Comparison of ENCODE assay signal across 8 cellular contexts in the genomic region with DNA sequence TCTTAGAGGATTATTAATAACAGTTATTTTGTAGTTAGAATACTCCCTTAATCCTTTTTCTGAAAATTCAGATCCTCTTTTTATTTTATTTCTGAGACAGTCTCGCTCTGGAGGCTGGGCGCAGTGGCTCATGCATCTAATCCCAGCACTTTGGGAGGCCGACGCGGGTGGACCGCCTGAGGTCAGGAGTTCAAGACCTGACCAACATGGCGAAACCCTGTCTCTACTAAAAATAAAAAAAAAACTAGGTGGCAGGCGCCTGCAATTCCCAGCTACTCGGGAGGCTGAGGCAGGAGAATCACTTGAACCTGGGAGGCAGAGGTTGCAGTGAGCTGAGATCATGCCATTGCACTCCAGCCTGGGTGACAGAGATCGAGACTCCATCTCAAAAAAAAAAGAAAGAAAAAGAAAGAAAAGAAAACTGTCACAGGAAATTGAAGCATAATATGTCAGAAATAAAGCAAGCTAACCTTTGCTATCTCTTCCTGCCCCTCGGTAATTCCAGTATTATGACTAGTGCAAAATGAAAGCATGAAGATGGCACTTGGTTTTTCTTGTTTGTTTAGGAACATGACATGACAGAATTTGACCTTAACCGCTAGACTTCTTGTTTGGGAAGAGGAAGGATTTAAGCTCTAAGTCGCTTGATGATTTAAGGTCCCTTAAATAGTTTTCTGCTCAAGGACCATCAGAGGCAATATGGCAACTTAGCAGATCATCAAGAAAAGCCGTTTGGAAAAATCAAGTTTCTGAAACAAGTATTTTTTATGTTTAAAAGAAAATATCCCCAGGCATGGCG. TPM values are rescaled to one million over a fixed set of nuclear protein-coding genes. Genes with fewer than 3 reads are reported as not detected.
DNase-seq lines count a peak whose midpoint lies in the region; ATAC-seq and TF ChIP-seq lines count a peak whose summit lies in the region.

No MANE protein-coding gene starts in this region.

- intact Hi-C loops in A673 (cut with micrococcal nuclease; ENCODE audit: unreplicated experiment), result no loop called here
- intact Hi-C loops in vagina (cut with DNase I), result loop anchor here (2.0 kb wide), 2 partner anchors 29 to 45 kb away; partner anchors contain the start of genes NFS1, PHF20 and ROMO1

- H3K4me1 ChIP-seq in A673 (ENCODE audit: insufficient read depth, low read length, poor library complexity, severe bottlenecking) (peaks cover 24% of the 10 kb centered on the region), adipocyte (ENCODE audit: control insufficient read depth, insufficient read depth, low read length) (peaks cover 27% of the 10 kb centered on the region), vagina (peaks cover 30% of the 10 kb centered on the region)

- H3K4me1 Mint-ChIP-seq in mesothelial cell of epicardium, result peaks cover 30% of the 10 kb centered on the region

- peaks cover 19% of the 10 kb centered on the region for H3K36me3 ChIP-seq in A673 (ENCODE audit: insufficient read depth, low read length, poor library complexity, severe bottlenecking)
- H3K36me3 ChIP-seq in KOPT-K1 (ENCODE audit: insufficient read depth, low read length), result peaks cover 21% of the 10 kb centered on the region
- peaks cover 19% of the 10 kb centered on the region for H3K36me3 ChIP-seq in adipocyte (ENCODE audit: control insufficient read depth, insufficient read depth, low read length, severe bottlenecking)
- H3K36me3 ChIP-seq in vagina, result peaks cover 0 to 16% of the 10 kb centered on the region in 2 donors

- H3K27me3 ChIP-seq in A673 (replicated peaks; ENCODE audit: insufficient read depth, low read depth, low read length, poor library complexity) (no peaks in the 10 kb centered on the region), adipocyte (replicated peaks; ENCODE audit: control insufficient read depth, insufficient read depth, low read length) (no peaks in the 10 kb centered on the region), vagina (no peaks in the 10 kb centered on the region)

- BruUV-seq in A673 (replicated peaks; lab: Mats Ljungman, UMichigan), result no TSS peak

- no peak for DNase-seq in A673 (ENCODE audit: low spot score)
- no peak for DNase-seq in adipocyte (ENCODE audit: low read depth)
- DNase-seq in mesothelial cell of epicardium (ENCODE audit: low spot score in 2 of 2, unreplicated experiment in 2 of 2), result no peak
- no peak for DNase-seq in vagina (ENCODE audit: extremely low spot score in 2 of 2)
- no peak for DNase-seq in germinal center (ENCODE audit: low spot score)

- H3K27me3 Mint-ChIP-seq in mesothelial cell of epicardium (ENCODE audit: low read depth), result no peaks in the 10 kb centered on the region

- CTCF ChIA-PET in A673 (lab: Charles Lee), result interaction anchor here (0.6 kb wide), 1 partner anchor 145 kb away, joined by 4 read pairs; no protein-coding TSS in a partner anchor

- TF ChIP-seq POLR2A in vagina (IDR thresholded peaks at IDR 0.05), result no peak

- ATAC-seq in GM18517 (IDR thresholded peaks at IDR 0.05; ENCODE audit: unreplicated experiment), result no peak
- no peak for ATAC-seq in HG02840 (IDR thresholded peaks at IDR 0.05; ENCODE audit: low FRiP score, unreplicated experiment)

- H3K36me3 Mint-ChIP-seq in mesothelial cell of epicardium, result peaks cover 12% of the 10 kb centered on the region

- TF ChIP-seq CTCF in A673 (conservative IDR thresholded peaks at IDR 0.05; ENCODE audit: low read depth, low read length), result no peak
- TF ChIP-seq CTCF in mesothelial cell of epicardium (IDR thresholded peaks at IDR 0.05; ENCODE audit: unreplicated experiment), result no peak
- no peak for TF ChIP-seq CTCF in vagina (IDR thresholded peaks at IDR 0.05)

- H3K27ac ChIP-seq in A673 (ENCODE audit: low read depth, low read length, poor library complexity, severe bottlenecking), result peak overlapping the region; percentile 94
- H3K27ac ChIP-seq in KOPT-K1 (ENCODE audit: low read depth, low read length, poor library complexity, severe bottlenecking), result peak overlapping the region; percentile 94
- H3K27ac ChIP-seq in vagina, result peak overlapping the region; percentile 98

- H3K9me3 ChIP-seq in A673 (ENCODE audit: low read depth, low read length, poor library complexity, severe bottlenecking) (no peaks in the 10 kb centered on the region), KOPT-K1 (ENCODE audit: insufficient read depth, low read length, poor library complexity, severe bottlenecking) (no peaks in the 10 kb centered on the region), adipocyte (ENCODE audit: control insufficient read depth, low read length) (no peaks in the 10 kb centered on the region), vagina (no peaks in the 10 kb centered on the region)

- H3K4me3 ChIP-seq in A673 (ENCODE audit: low read depth, low read length, poor library complexity, severe bottlenecking) (peak overlapping the region; percentile 69), adipocyte (ENCODE audit: low read length) (peak overlapping the region; percentile 95), vagina (no peak overlapping the region)

- peak overlapping the region; percentile 99 for H3K9ac ChIP-seq in adipocyte (ENCODE audit: low read length)

- POLR2A ChIA-PET in A673 (lab: Charles Lee; ENCODE audit: low non-redundant PET), result interaction anchor here (0.8 kb wide), 1 partner anchor 9 kb away, joined by 3 read pairs; no protein-coding TSS in a partner anchor

- peak overlapping the region; percentile 100 for H3K27ac Mint-ChIP-seq in mesothelial cell of epicardium

- no peaks in the 10 kb centered on the region for H3K9me3 Mint-ChIP-seq in mesothelial cell of epicardium

- H3K4me3 Mint-ChIP-seq in mesothelial cell of epicardium, result peak overlapping the region; percentile 100

RNA-seq across cellular contexts. Expression of gene RBM39, which starts 1.8 kb away (rescaled TPM):
- total RNA-seq in A673 (2021) (316 and 329 TPM in 2 replicates), mesothelial cell of epicardium (463 to 488 TPM (median 479 TPM) in 3 replicates), vagina (370 TPM)

RNA-seq across cellular contexts. Expression of gene PHF20, which starts 27.9 kb away (rescaled TPM):
- total RNA-seq in A673 (2021) (43.0 and 49.6 TPM in 2 replicates), mesothelial cell of epicardium (48.6 to 49.7 TPM (median 48.7 TPM) in 3 replicates), vagina (37.3 TPM)

RNA-seq across cellular contexts. Expression of gene ROMO1, which starts 44.7 kb away (rescaled TPM):
- total RNA-seq in A673 (2021), result 134 and 153 TPM in 2 replicates
- 105 to 107 TPM (median 105 TPM) in 3 replicates for total RNA-seq in mesothelial cell of epicardium
- 248 TPM for total RNA-seq in vagina

RNA-seq across cellular contexts. Expression of gene NFS1, which starts 44.7 kb away (rescaled TPM):
- 22.2 and 23.2 TPM in 2 replicates for total RNA-seq in A673 (2021)
- 16.5 to 19.6 TPM (median 18.9 TPM) in 3 replicates for total RNA-seq in mesothelial cell of epicardium
- total RNA-seq in vagina, result 15.2 TPM

Comparison
In these comparisons a context has a peak if more than half of its experiments do, and no peak if none do; other contexts are left out.
1. H3K4me3 ChIP-seq: peak in A673 (single experiment) and adipocyte (single experiment); none in vagina (0 of 2).
2. Peak in every context shown above with its lines, with median percentiles within 50 percentile points of each other: H3K27ac ChIP-seq.